ENCODE assay signal across 10 cellular contexts in genomic region chr10:110867807-110868465, GRCh38. TPM values are rescaled to one million over a fixed set of nuclear protein-coding genes. Genes with fewer than 3 reads are reported as not detected.
DNase-seq lines count a peak whose midpoint lies in the region; ATAC-seq and TF ChIP-seq lines count a peak whose summit lies in the region.
"Had no signal": no experiment of that assay in that cellular context is flagged by ENCODE, and none has a peak within 500 bp of the region (broad histone marks: within the 10 kb centered on the region; RNA-seq: fewer than 3 reads in every experiment).

No MANE protein-coding gene starts in this region.

- intact Hi-C loops in activated CD4-positive, alpha-beta T cell treated with anti-CD3 and anti-CD28 coated beads, Interleukin-2, amount 10 ng/mL, durations not matched to agents 24 days and 14 days (cut with micrococcal nuclease): loop anchor here (10.0 kb wide), 3 partner anchors 363 to 793 kb away; no protein-coding TSS in a partner anchor
- intact Hi-C loops in activated CD4-positive, alpha-beta memory T cell treated with anti-CD3 and anti-CD28 coated beads for 36 hours (cut with micrococcal nuclease): loop anchor here (2.0 to 10.0 kb wide), 4 partner anchors 15 to 453 kb away; no protein-coding TSS in a partner anchor
- intact Hi-C loops in left lung (cut with DNase I): loop anchor here in 1 of 2 donors (10.0 kb wide), 1 partner anchor 63 kb away; no protein-coding TSS in a partner anchor

- H3K27me3 ChIP-seq in left lung (no peaks in the 10 kb centered on the region), thoracic aorta (replicated peaks; ENCODE audit: insufficient read depth) (no peaks in the 10 kb centered on the region)
- H3K27me3 ChIP-seq: SJSA1 had no signal

- peaks cover 4% of the 10 kb centered on the region for H3K36me3 Mint-ChIP-seq in activated CD4-positive, alpha-beta T cell treated with anti-CD3 and anti-CD28 coated beads, Interleukin-2, amount 10 ng/mL, durations not matched to agents 24 days and 14 days (ENCODE audit: low read depth)
- peaks cover 2% of the 10 kb centered on the region for H3K36me3 Mint-ChIP-seq in activated CD4-positive, alpha-beta memory T cell treated with anti-CD3 and anti-CD28 coated beads for 36 hours

- ATAC-seq in left lung (no peak), thoracic aorta (ENCODE audit: insufficient number of reproducible peaks, low FRiP score, low read depth) (no peak)

- peak overlapping the region; percentile 95 for H3K27ac Mint-ChIP-seq in activated CD4-positive, alpha-beta T cell treated with anti-CD3 and anti-CD28 coated beads, Interleukin-2, amount 10 ng/mL, durations not matched to agents 24 days and 14 days
- H3K27ac Mint-ChIP-seq in activated CD4-positive, alpha-beta memory T cell treated with anti-CD3 and anti-CD28 coated beads for 36 hours: peak overlapping the region; percentile 93

- H3K9me3 ChIP-seq in left lung (no peaks in the 10 kb centered on the region), thoracic aorta (no peaks in the 10 kb centered on the region)
- H3K9me3 ChIP-seq: SJSA1 had no signal

- peaks cover 79% of the 10 kb centered on the region for H3K4me1 Mint-ChIP-seq in activated CD4-positive, alpha-beta T cell treated with anti-CD3 and anti-CD28 coated beads, Interleukin-2, amount 10 ng/mL, durations not matched to agents 24 days and 14 days
- H3K4me1 Mint-ChIP-seq in activated CD4-positive, alpha-beta memory T cell treated with anti-CD3 and anti-CD28 coated beads for 36 hours (ENCODE audit: low read depth): peaks cover 84% of the 10 kb centered on the region

- TF ChIP-seq CTCF in left lung (IDR thresholded peaks at IDR 0.05) (no peak), thoracic aorta (IDR thresholded peaks at IDR 0.05) (no peak)

- H3K27me3 Mint-ChIP-seq in activated CD4-positive, alpha-beta T cell treated with anti-CD3 and anti-CD28 coated beads, Interleukin-2, amount 10 ng/mL, durations not matched to agents 24 days and 14 days: no peaks in the 10 kb centered on the region
- no peaks in the 10 kb centered on the region for H3K27me3 Mint-ChIP-seq in activated CD4-positive, alpha-beta memory T cell treated with anti-CD3 and anti-CD28 coated beads for 36 hours

- H3K27ac ChIP-seq in left lung: peak overlapping the region; percentile 35 to 96
- H3K27ac ChIP-seq in thoracic aorta: peak overlapping the region; percentile 89 to 95
- H3K27ac ChIP-seq: SJSA1 had no signal

- H3K4me1 ChIP-seq in left lung (peaks cover 24 to 65% of the 10 kb centered on the region in 2 donors), thoracic aorta (ENCODE audit: control insufficient read depth in 1 of 2, low read depth in 2 of 2) (peaks cover 42 to 65% of the 10 kb centered on the region in 2 donors)

- H3K36me3 ChIP-seq in left lung: no peaks in the 10 kb centered on the region
- H3K36me3 ChIP-seq in thoracic aorta: no peaks in the 10 kb centered on the region

- peak overlapping the region; percentile 32 for H3K4me3 Mint-ChIP-seq in activated CD4-positive, alpha-beta T cell treated with anti-CD3 and anti-CD28 coated beads, Interleukin-2, amount 10 ng/mL, durations not matched to agents 24 days and 14 days
- no peak overlapping the region for H3K4me3 Mint-ChIP-seq in activated CD4-positive, alpha-beta memory T cell treated with anti-CD3 and anti-CD28 coated beads for 36 hours

- DNase-seq in activated CD4-positive, alpha-beta T cell treated with anti-CD3 and anti-CD28 coated beads, Interleukin-2, amount 10 ng/mL, durations not matched to agents 24 days and 14 days: no peak
- no peak for DNase-seq in activated CD4-positive, alpha-beta T cell treated with anti-CD3 and anti-CD28 coated beads for 48 hours
- no peak for DNase-seq in activated CD4-positive, alpha-beta memory T cell treated with anti-CD3 and anti-CD28 coated beads for 36 hours
- no peak for DNase-seq in left lung
- DNase-seq in thoracic aorta (ENCODE audit: low spot score): no peak
- DNase-seq in HT-29 (ENCODE audit: low spot score): no peak
- DNase-seq in HUDEP-2 (lab: John Stamatoyannopoulos, UW; ENCODE audit: unreplicated experiment in 76 of 76): no peak
- DNase-seq in activated CD8-positive, alpha-beta memory T cell treated with anti-CD3 and anti-CD28 coated beads, Interleukin-2, amount 50 U/mL, for 48 hours: no peak
- DNase-seq: NCI-H187 had no signal

- CTCF ChIA-PET in activated CD4-positive, alpha-beta memory T cell treated with anti-CD3 and anti-CD28 coated beads for 36 hours (lab: Charles Lee): interaction anchor here (1.0 to 1.8 kb wide), 7 partner anchors 8 to 196 kb away, joined by 3 to 6 read pairs (median 4); no protein-coding TSS in a partner anchor

- H3K4me3 ChIP-seq in left lung (no peak overlapping the region), thoracic aorta (no peak overlapping the region)
- H3K4me3 ChIP-seq: SJSA1 had no signal

- POLR2A ChIA-PET in activated CD4-positive, alpha-beta memory T cell treated with anti-CD3 and anti-CD28 coated beads for 36 hours (lab: Charles Lee): interaction anchor here (0.9 to 1.3 kb wide), 4 partner anchors 9 to 34 kb away, joined by 3 to 7 read pairs (median 3); no protein-coding TSS in a partner anchor

- peaks cover 8% of the 10 kb centered on the region for H3K9me3 Mint-ChIP-seq in activated CD4-positive, alpha-beta T cell treated with anti-CD3 and anti-CD28 coated beads, Interleukin-2, amount 10 ng/mL, durations not matched to agents 24 days and 14 days
- H3K9me3 Mint-ChIP-seq in activated CD4-positive, alpha-beta memory T cell treated with anti-CD3 and anti-CD28 coated beads for 36 hours: no peaks in the 10 kb centered on the region

RNA-seq across cellular contexts. Expression of gene PDCD4, which starts 3.8 kb away (rescaled TPM):
- total RNA-seq in activated CD4-positive, alpha-beta T cell treated with anti-CD3 and anti-CD28 coated beads, Interleukin-2, amount 10 ng/mL, durations not matched to agents 24 days and 14 days: 45.2 and 53.6 TPM in 2 replicates
- total RNA-seq in activated CD4-positive, alpha-beta memory T cell treated with anti-CD3 and anti-CD28 coated beads for 36 hours: 100 to 1,000 TPM; 123 to 141 TPM
- 10 to 100 TPM; 45.7 to 47.5 TPM for total RNA-seq in left lung
- total RNA-seq in thoracic aorta: 10 to 100 TPM; 53.5 to 91.3 TPM
- 12.5 and 18.5 TPM in 2 replicates for total RNA-seq in HT-29 (2014; rRNA removed; shearing (Covaris generic))

RNA-seq across cellular contexts. Expression of gene BBIP1, which starts 51.0 kb away (rescaled TPM):
- total RNA-seq in activated CD4-positive, alpha-beta T cell treated with anti-CD3 and anti-CD28 coated beads, Interleukin-2, amount 10 ng/mL, durations not matched to agents 24 days and 14 days: 26.3 and 31.1 TPM in 2 replicates
- total RNA-seq in activated CD4-positive, alpha-beta memory T cell treated with anti-CD3 and anti-CD28 coated beads for 36 hours: 10 to 100 TPM; 36.4 to 43.9 TPM
- total RNA-seq in left lung (10 to 100 TPM; 22.6 to 30.4 TPM), thoracic aorta (10 to 100 TPM; 19.0 to 33.2 TPM)
- total RNA-seq in HT-29 (2014; rRNA removed; shearing (Covaris generic)): 9.2 and 12.7 TPM in 2 replicates

RNA-seq across cellular contexts. Expression of gene SHOC2, which starts 51.5 kb away (rescaled TPM):
- 38.3 and 41.8 TPM in 2 replicates for total RNA-seq in activated CD4-positive, alpha-beta T cell treated with anti-CD3 and anti-CD28 coated beads, Interleukin-2, amount 10 ng/mL, durations not matched to agents 24 days and 14 days
- 10 to 100 TPM; 30.7 to 32.5 TPM for total RNA-seq in activated CD4-positive, alpha-beta memory T cell treated with anti-CD3 and anti-CD28 coated beads for 36 hours
- total RNA-seq in left lung: 10 to 100 TPM; 52.6 to 61.6 TPM
- 100 to 1,000 TPM in 1 of 2 donors, 10 to 100 TPM in 1; 41.6 to 115 TPM for total RNA-seq in thoracic aorta
- total RNA-seq in HT-29 (2014; rRNA removed; shearing (Covaris generic)): 6.4 and 7.0 TPM in 2 replicates
